8 cellular contexts compared by ENCODE assay signal in genomic region chr9:69173497-69173890, GRCh38. TPM values are rescaled to one million over a fixed set of nuclear protein-coding genes. Genes with fewer than 3 reads are reported as not detected.
A peak's percentile ranks its signal among the peaks of the same experiment; 100 is the strongest.
DNase-seq lines count a peak whose midpoint lies in the region; ATAC-seq and TF ChIP-seq lines count a peak whose summit lies in the region.

No MANE protein-coding gene starts in this region.

- peak overlapping the region; percentile 90 for H3K4me2 ChIP-seq in mesenchymal stem cell (ENCODE audit: low read length, poor library complexity, severe bottlenecking)

- H3K4me1 Mint-ChIP-seq in CD8-positive, alpha-beta memory T cell, result peaks cover 23 to 46% (median 45%) of the 10 kb centered on the region in 3 donors

- no peak overlapping the region for H2AK5ac ChIP-seq in mesenchymal stem cell (ENCODE audit: low read length, severe bottlenecking)

- no peaks in the 10 kb centered on the region for H3K36me3 ChIP-seq in CD8-positive, alpha-beta memory T cell (ENCODE audit: insufficient read depth, low read length)
- H3K36me3 ChIP-seq in mesenchymal stem cell (ENCODE audit: control insufficient read depth in 1 of 2, insufficient read depth in 2 of 2, low read depth in 1 of 2, low read length in 2 of 2), result no peaks in the 10 kb centered on the region

- no peaks in the 10 kb centered on the region for H3K9me3 ChIP-seq in CD8-positive, alpha-beta memory T cell (ENCODE audit: low read length)
- H3K9me3 ChIP-seq in mesenchymal stem cell (ENCODE audit: control insufficient read depth, low read length), result no peaks in the 10 kb centered on the region

- H3K4me3 Mint-ChIP-seq in CD8-positive, alpha-beta memory T cell, result peak overlapping the region; percentile 55 to 84 (median 75)

- no peaks in the 10 kb centered on the region for H3K9me3 Mint-ChIP-seq in CD8-positive, alpha-beta memory T cell

- ATAC-seq in HG03025 (IDR thresholded peaks at IDR 0.05; ENCODE audit: low FRiP score, unreplicated experiment), result peak; percentile 21
- ATAC-seq in HG02970 (IDR thresholded peaks at IDR 0.05; ENCODE audit: low FRiP score, unreplicated experiment), result no peak

- H3K27me3 Mint-ChIP-seq in CD8-positive, alpha-beta memory T cell, result peaks cover 26 to 53% of the 10 kb centered on the region in 2 donors

- peak overlapping the region in 1 of 8 donors; percentile 22 for H3K27ac Mint-ChIP-seq in CD8-positive, alpha-beta memory T cell

- peak overlapping the region; percentile 88 for H3K9ac ChIP-seq in mesenchymal stem cell (ENCODE audit: low read length)

- peak overlapping the region in 1 of 2 experiments; percentile 87 for H2BK12ac ChIP-seq in mesenchymal stem cell (ENCODE audit: low read length in 2 of 2)

- H3K27ac ChIP-seq in CD8-positive, alpha-beta memory T cell (ENCODE audit: low read depth, low read length), result peak overlapping the region; percentile 44
- H3K27ac ChIP-seq in mesenchymal stem cell (ENCODE audit: low read length, poor library complexity, severe bottlenecking), result no peak overlapping the region

- H3K79me1 ChIP-seq in mesenchymal stem cell (replicated peaks; ENCODE audit: low read length, poor library complexity, severe bottlenecking), result peaks cover 26% of the 10 kb centered on the region

- H4K91ac ChIP-seq in mesenchymal stem cell (ENCODE audit: low read length), result no peak overlapping the region

- H3K18ac ChIP-seq in mesenchymal stem cell (ENCODE audit: low read depth in 1 of 2, low read length in 2 of 2), result no peak overlapping the region

- 15% methylated on average over 17 of the region's 17 CpGs for WGBS in mesenchymal stem cell

- H2BK15ac ChIP-seq in mesenchymal stem cell (ENCODE audit: low read depth, poor library complexity, severe bottlenecking), result no peak overlapping the region

- H3K36me3 Mint-ChIP-seq in CD8-positive, alpha-beta memory T cell, result peaks cover 0 to 5% (median 0%) of the 10 kb centered on the region in 3 donors

- peaks cover 22% of the 10 kb centered on the region for H3K4me1 ChIP-seq in CD8-positive, alpha-beta memory T cell (ENCODE audit: insufficient read depth, low read length)
- H3K4me1 ChIP-seq in mesenchymal stem cell (ENCODE audit: control insufficient read depth, insufficient read depth, low read depth, low read length), result peaks cover 8% of the 10 kb centered on the region

- H3K27me3 ChIP-seq in CD8-positive, alpha-beta memory T cell (ENCODE audit: insufficient read depth, low read length, poor library complexity, severe bottlenecking), result peaks cover 8% of the 10 kb centered on the region
- H3K27me3 ChIP-seq in mesenchymal stem cell (ENCODE audit: control insufficient read depth in 1 of 2, insufficient read depth in 1 of 2, low read length in 2 of 2), result no peaks in the 10 kb centered on the region

- no peak overlapping the region for H2AFZ ChIP-seq in mesenchymal stem cell (ENCODE audit: low read depth, low read length)

- POLR2A ChIA-PET in CD8-positive, alpha-beta memory T cell (lab: Charles Lee), result no interaction called here

- H2BK5ac ChIP-seq in mesenchymal stem cell (ENCODE audit: low read depth, low read length, poor library complexity, severe bottlenecking), result no peak overlapping the region

- no peak overlapping the region for H4K8ac ChIP-seq in mesenchymal stem cell (ENCODE audit: low read length)

- H3K4me3 ChIP-seq in CD8-positive, alpha-beta memory T cell (ENCODE audit: low read length), result peak overlapping the region; percentile 36
- H3K4me3 ChIP-seq in astrocyte of the cerebellum (ENCODE audit: low read depth, low read length), result peak overlapping the region; percentile 77
- H3K4me3 ChIP-seq in mesenchymal stem cell (ENCODE audit: insufficient read depth in 1 of 2, low read depth in 1 of 2, low read length in 2 of 2), result peak overlapping the region; percentile 76 to 88

- no peak overlapping the region for H3K4ac ChIP-seq in mesenchymal stem cell (ENCODE audit: low read depth in 1 of 2, low read length in 2 of 2)

- DNase-seq in CD8-positive, alpha-beta memory T cell, result no peak
- DNase-seq in astrocyte of the cerebellum (ENCODE audit: low read depth), result no peak
- no peak for DNase-seq in mesenchymal stem cell
- DNase-seq in glomerular visceral epithelial cell (ENCODE audit: extremely low spot score), result no peak
- DNase-seq in NCI-H748 (lab: John Stamatoyannopoulos, UW; ENCODE audit: unreplicated experiment), result no peak
- no peak for DNase-seq in stimulated activated CD4-positive, alpha-beta T cell treated with anti-CD3 and anti-CD28 coated beads, Interleukin-2, amount 100 ng/mL, for 24 hours

- H3K14ac ChIP-seq in mesenchymal stem cell (ENCODE audit: low read length in 2 of 2), result no peak overlapping the region

- H3K23ac ChIP-seq in mesenchymal stem cell (ENCODE audit: low read length in 2 of 2), result no peak overlapping the region

- TF ChIP-seq CTCF in astrocyte of the cerebellum (IDR thresholded peaks at IDR 0.05; ENCODE audit: low read depth, low read length, missing control alignments), result no peak

- H2BK120ac ChIP-seq in mesenchymal stem cell (ENCODE audit: low read depth, low read length), result no peak overlapping the region

- in situ Hi-C loops in astrocyte of the cerebellum (cut with HindIII; ENCODE audit: low sequenced_read_pairs), result no loop called here

- CTCF ChIA-PET in CD8-positive, alpha-beta memory T cell (lab: Charles Lee), result no interaction called here

RNA-seq across cellular contexts. Expression of gene TJP2, which starts 0.6 kb away (rescaled TPM):
- 10 to 100 TPM; 19.7 to 20.8 TPM for total RNA-seq in CD8-positive, alpha-beta memory T cell
- 2.1 TPM for polyA plus RNA-seq in CD8-positive, alpha-beta memory T cell
- 14.6 TPM for polyA plus RNA-seq in mesenchymal stem cell (2013, experiment 1 of 2)
- polyA plus RNA-seq in mesenchymal stem cell (2013, experiment 2 of 2), result 13.8 TPM
